8 cellular contexts compared by ENCODE assay signal in genomic region chr13:96053003-96053703, GRCh38. TPM values are rescaled to one million over a fixed set of nuclear protein-coding genes. Genes with fewer than 3 reads are reported as not detected.
DNase-seq lines count a peak whose midpoint lies in the region; ATAC-seq and TF ChIP-seq lines count a peak whose summit lies in the region.

A gene with protein sequence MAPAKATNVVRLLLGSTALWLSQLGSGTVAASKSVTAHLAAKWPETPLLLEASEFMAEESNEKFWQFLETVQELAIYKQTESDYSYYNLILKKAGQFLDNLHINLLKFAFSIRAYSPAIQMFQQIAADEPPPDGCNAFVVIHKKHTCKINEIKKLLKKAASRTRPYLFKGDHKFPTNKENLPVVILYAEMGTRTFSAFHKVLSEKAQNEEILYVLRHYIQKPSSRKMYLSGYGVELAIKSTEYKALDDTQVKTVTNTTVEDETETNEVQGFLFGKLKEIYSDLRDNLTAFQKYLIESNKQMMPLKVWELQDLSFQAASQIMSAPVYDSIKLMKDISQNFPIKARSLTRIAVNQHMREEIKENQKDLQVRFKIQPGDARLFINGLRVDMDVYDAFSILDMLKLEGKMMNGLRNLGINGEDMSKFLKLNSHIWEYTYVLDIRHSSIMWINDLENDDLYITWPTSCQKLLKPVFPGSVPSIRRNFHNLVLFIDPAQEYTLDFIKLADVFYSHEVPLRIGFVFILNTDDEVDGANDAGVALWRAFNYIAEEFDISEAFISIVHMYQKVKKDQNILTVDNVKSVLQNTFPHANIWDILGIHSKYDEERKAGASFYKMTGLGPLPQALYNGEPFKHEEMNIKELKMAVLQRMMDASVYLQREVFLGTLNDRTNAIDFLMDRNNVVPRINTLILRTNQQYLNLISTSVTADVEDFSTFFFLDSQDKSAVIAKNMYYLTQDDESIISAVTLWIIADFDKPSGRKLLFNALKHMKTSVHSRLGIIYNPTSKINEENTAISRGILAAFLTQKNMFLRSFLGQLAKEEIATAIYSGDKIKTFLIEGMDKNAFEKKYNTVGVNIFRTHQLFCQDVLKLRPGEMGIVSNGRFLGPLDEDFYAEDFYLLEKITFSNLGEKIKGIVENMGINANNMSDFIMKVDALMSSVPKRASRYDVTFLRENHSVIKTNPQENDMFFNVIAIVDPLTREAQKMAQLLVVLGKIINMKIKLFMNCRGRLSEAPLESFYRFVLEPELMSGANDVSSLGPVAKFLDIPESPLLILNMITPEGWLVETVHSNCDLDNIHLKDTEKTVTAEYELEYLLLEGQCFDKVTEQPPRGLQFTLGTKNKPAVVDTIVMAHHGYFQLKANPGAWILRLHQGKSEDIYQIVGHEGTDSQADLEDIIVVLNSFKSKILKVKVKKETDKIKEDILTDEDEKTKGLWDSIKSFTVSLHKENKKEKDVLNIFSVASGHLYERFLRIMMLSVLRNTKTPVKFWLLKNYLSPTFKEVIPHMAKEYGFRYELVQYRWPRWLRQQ (N-terminal part only) (minus strand): TSS chr13:96053401. CDS start chr13:96053312, 89 bp downstream.

- H2AK5ac ChIP-seq in trophoblast cell (ENCODE audit: low read length) = no peak within 1 kb of the TSS

- H3K4me3 ChIP-seq in ascending aorta (peak within 1 kb of the TSS; percentile 73 to 89), right atrium auricular region (peak within 1 kb of the TSS; percentile 97 to 98), trophoblast cell (ENCODE audit: low read depth, low read length) (peak within 1 kb of the TSS; percentile 99)

- H2AFZ ChIP-seq in trophoblast cell (ENCODE audit: insufficient read depth, low read length, poor library complexity) = peak within 1 kb of the TSS; percentile 96

- no CpG with 5 or more reads among the region's 77 CpGs for WGBS in trophoblast cell (ENCODE audit: extremely low coverage, insufficient coverage, insufficient read length)

- H3K79me2 ChIP-seq in trophoblast cell (ENCODE audit: control insufficient read depth, insufficient read depth, low read length, poor library complexity) = peaks cover 6% of the 10 kb centered on the region

- H4K91ac ChIP-seq in trophoblast cell (ENCODE audit: low read depth, low read length) = peak within 1 kb of the TSS; percentile 72

- H3K4me1 ChIP-seq in ascending aorta = no peaks in the 10 kb centered on the region
- H3K4me1 ChIP-seq in right atrium auricular region = peaks cover 0 to 10% of the 10 kb centered on the region in 2 donors
- H3K4me1 ChIP-seq in trophoblast cell (ENCODE audit: control insufficient read depth in 1 of 2, insufficient read depth in 2 of 2, low read length in 2 of 2) = peaks cover 0 to 2% of the 10 kb centered on the region in 2 experiments

- H2BK5ac ChIP-seq in trophoblast cell (ENCODE audit: low read depth, low read length, poor library complexity) = peak within 1 kb of the TSS; percentile 64

- peak within 1 kb of the TSS; percentile 98 for H3K18ac ChIP-seq in trophoblast cell (ENCODE audit: low read length)

- H3K14ac ChIP-seq in trophoblast cell (ENCODE audit: low read length) = peak within 1 kb of the TSS; percentile 91

- peak within 1 kb of the TSS; percentile 97 for H3K9ac ChIP-seq in trophoblast cell (ENCODE audit: low read length)

- H4K12ac ChIP-seq in trophoblast cell (ENCODE audit: low read depth, low read length) = peak within 1 kb of the TSS; percentile 86

- H3K27me3 ChIP-seq in ascending aorta (no peaks in the 10 kb centered on the region), right atrium auricular region (no peaks in the 10 kb centered on the region), trophoblast cell (ENCODE audit: insufficient read depth, low read length) (no peaks in the 10 kb centered on the region)

- peak; percentile 95 for DNase-seq in ELR (ENCODE audit: low read depth)
- peak; percentile 75 for DNase-seq in NCI-H82 treated with DMSO at 0.1 percent for 48 hours (lab: John Stamatoyannopoulos, UW; ENCODE audit: unreplicated experiment)
- peak; percentile 77 to 96 for DNase-seq in ascending aorta (ENCODE audit: low spot score in 2 of 2)
- peak; percentile 96 for DNase-seq in right atrium auricular region (ENCODE audit: low spot score)
- peak; percentile 97 for DNase-seq in trophoblast cell
- DNase-seq in activated effector memory CD4-positive, alpha-beta T cell treated with Interleukin-2 at 50 U/mL for 16 hours = no peak

- H3K9me3 ChIP-seq in ascending aorta (no peaks in the 10 kb centered on the region), right atrium auricular region (no peaks in the 10 kb centered on the region), trophoblast cell (ENCODE audit: insufficient read depth, low read depth, low read length) (no peaks in the 10 kb centered on the region)

- H3K4ac ChIP-seq in trophoblast cell (ENCODE audit: low read depth, low read length) = peak within 1 kb of the TSS; percentile 85

- intact Hi-C loops in ascending aorta (cut with DNase I) = loop anchor here (2.0 to 10.0 kb wide), 6 partner anchors 376 to 1924 kb away; partner anchors contain the start of genes DNAJC3 and MBNL2

- H3K27ac ChIP-seq in ascending aorta (peak within 1 kb of the TSS; percentile 81 to 94), right atrium auricular region (peak within 1 kb of the TSS; percentile 87 to 91), trophoblast cell (ENCODE audit: low read depth, low read length) (peak within 1 kb of the TSS; percentile 16)

- no peak within 1 kb of the TSS for H2BK12ac ChIP-seq in trophoblast cell (ENCODE audit: low read length)

- peak within 1 kb of the TSS; percentile 61 for H3K4me2 ChIP-seq in trophoblast cell (ENCODE audit: low read length)

- peak within 1 kb of the TSS; percentile 61 for H2BK120ac ChIP-seq in trophoblast cell (ENCODE audit: insufficient read depth, low read length, poor library complexity)

- H3K23ac ChIP-seq in trophoblast cell (ENCODE audit: low read length) = no peak within 1 kb of the TSS

- H4K8ac ChIP-seq in trophoblast cell (ENCODE audit: low read depth, low read length) = peak within 1 kb of the TSS; percentile 98

- ATAC-seq in GM21367 (IDR thresholded peaks at IDR 0.05; ENCODE audit: unreplicated experiment) = peak; percentile 93
- peak; percentile 91 for ATAC-seq in HG03575 (IDR thresholded peaks at IDR 0.05; ENCODE audit: extremely low read depth, insufficient number of reproducible peaks, low FRiP score, unreplicated experiment)

- TF ChIP-seq CTCF in ascending aorta (IDR thresholded peaks at IDR 0.05) = no peak
- TF ChIP-seq CTCF in right atrium auricular region (IDR thresholded peaks at IDR 0.05) = peak in 1 of 2 donors; percentile 51

- H3K36me3 ChIP-seq in ascending aorta (no peaks in the 10 kb centered on the region), right atrium auricular region (no peaks in the 10 kb centered on the region), trophoblast cell (ENCODE audit: control insufficient read depth in 1 of 2, insufficient read depth in 2 of 2, low read length in 2 of 2) (no peaks in the 10 kb centered on the region)

- H3K79me1 ChIP-seq in trophoblast cell (ENCODE audit: low read length) = peaks cover 9% of the 10 kb centered on the region

RNA-seq across cellular contexts. Expression of the gene that starts here (rescaled TPM):
- total RNA-seq in ascending aorta = 26.0 TPM
- total RNA-seq in right atrium auricular region = 10 to 100 TPM; 17.3 to 25.6 TPM
- 15.8 and 17.7 TPM in 2 replicates for polyA plus RNA-seq in trophoblast cell (2013)

Comparison
In these comparisons a context has a peak if more than half of its experiments do, and no peak if none do; other contexts are left out.
1. H3K27ac ChIP-seq: peak in every context shown above with its lines; median percentile 89 in right atrium auricular region; 88 in ascending aorta; 16 in trophoblast cell.